ENCODE assay signal across 8 cellular contexts in genomic region chr4:54806351-54806750, GRCh38.
"Had no signal": no experiment of that assay in that cellular context is flagged by ENCODE, and none has a peak within 500 bp of the region (broad histone marks: within the 10 kb centered on the region; RNA-seq: fewer than 3 reads in every experiment).

No MANE protein-coding gene starts in this region.

- DNase-seq: GDM1, GF-D8 had no signal

- H3K4me3 ChIP-seq: GM12878 had no signal

- FAIRE-seq: G401.6, GM12878, GM12891, GM12892, GM18507, GM19239 had no signal

- ATAC-seq: GM12878 had no signal
